13 cellular contexts compared by ENCODE assay signal in genomic region chr1:240562111-240562590, GRCh38. TPM values are rescaled to one million over a fixed set of nuclear protein-coding genes. Genes with fewer than 3 reads are reported as not detected.
DNase-seq lines count a peak whose midpoint lies in the region; ATAC-seq and TF ChIP-seq lines count a peak whose summit lies in the region.
"Had no signal": no experiment of that assay in that cellular context is flagged by ENCODE, and none has a peak within 500 bp of the region (broad histone marks: within the 10 kb centered on the region; RNA-seq: fewer than 3 reads in every experiment).

No MANE protein-coding gene starts in this region.

- H3K23ac ChIP-seq in mesendoderm (ENCODE audit: low read length), result no peak overlapping the region

- H2AK5ac ChIP-seq in mesendoderm (ENCODE audit: low read length), result no peak overlapping the region

- no peak overlapping the region for H3K27ac Mint-ChIP-seq in activated naive CD4-positive, alpha-beta T cell treated with anti-CD3 and anti-CD28 coated beads, Interleukin-2, amount 10 ng/mL, durations not matched to agents 7 days and 5 days
- H3K27ac Mint-ChIP-seq in osteocyte (ENCODE audit: unreplicated experiment), result no peak overlapping the region
- H3K27ac Mint-ChIP-seq: CD4-positive, alpha-beta T cell had no signal

- H3K27me3 ChIP-seq in mesendoderm (ENCODE audit: insufficient read depth, low read length, poor library complexity), result no peaks in the 10 kb centered on the region

- peaks cover 3% of the 10 kb centered on the region for H3K27me3 Mint-ChIP-seq in activated naive CD4-positive, alpha-beta T cell treated with anti-CD3 and anti-CD28 coated beads, Interleukin-2, amount 10 ng/mL, durations not matched to agents 7 days and 5 days
- peaks cover 19% of the 10 kb centered on the region for H3K27me3 Mint-ChIP-seq in osteocyte (ENCODE audit: unreplicated experiment)
- H3K27me3 Mint-ChIP-seq: CD4-positive, alpha-beta T cell had no signal

- H3K79me1 ChIP-seq in mesendoderm (ENCODE audit: low read length), result no peaks in the 10 kb centered on the region

- no peak overlapping the region for H3K4me3 ChIP-seq in mesendoderm (ENCODE audit: low read length)

- H3K4me2 ChIP-seq in mesendoderm (ENCODE audit: low read length), result no peak overlapping the region

- H3K4me1 Mint-ChIP-seq in activated naive CD4-positive, alpha-beta T cell treated with anti-CD3 and anti-CD28 coated beads, Interleukin-2, amount 10 ng/mL, durations not matched to agents 7 days and 5 days, result no peaks in the 10 kb centered on the region
- no peaks in the 10 kb centered on the region for H3K4me1 Mint-ChIP-seq in osteocyte (ENCODE audit: unreplicated experiment)

- H3K4ac ChIP-seq in mesendoderm (ENCODE audit: low read depth, low read length), result no peak overlapping the region

- no peak overlapping the region for H2BK15ac ChIP-seq in mesendoderm (replicated peaks; ENCODE audit: low read depth)

- no peak overlapping the region for H3K56ac ChIP-seq in mesendoderm (ENCODE audit: low read length)

- CTCF ChIA-PET in activated naive CD4-positive, alpha-beta T cell treated with anti-CD3 and anti-CD28 coated beads, Interleukin-2, amount 10 ng/mL, durations not matched to agents 7 days and 5 days (lab: Charles Lee), result no interaction called here

- H3K18ac ChIP-seq in mesendoderm (ENCODE audit: low read length), result no peak overlapping the region

- DNase-seq in NCI-H146 (lab: John Stamatoyannopoulos, UW), result peak; percentile 47
- DNase-seq in amniotic epithelial cell (ENCODE audit: low read depth), result peak; percentile 36
- peak; percentile 47 for DNase-seq in mesendoderm
- no peak for DNase-seq in activated naive CD4-positive, alpha-beta T cell treated with anti-CD3 and anti-CD28 coated beads, Interleukin-2, amount 10 ng/mL, durations not matched to agents 7 days and 5 days
- DNase-seq in SHP77 (lab: John Stamatoyannopoulos, UW), result no peak
- no peak for DNase-seq in osteocyte (ENCODE audit: extremely low spot score, unreplicated experiment)
- DNase-seq in KG1 (lab: John Stamatoyannopoulos, UW), result no peak
- DNase-seq: activated CD4-positive, alpha-beta T cell treated with anti-CD3 and anti-CD28 coated beads for 1 hour; CD4-positive, alpha-beta T cell; SW 1271 had no signal

- H3K9me3 Mint-ChIP-seq in activated naive CD4-positive, alpha-beta T cell treated with anti-CD3 and anti-CD28 coated beads, Interleukin-2, amount 10 ng/mL, durations not matched to agents 7 days and 5 days, result no peaks in the 10 kb centered on the region
- H3K9me3 Mint-ChIP-seq in osteocyte (ENCODE audit: unreplicated experiment), result peaks cover 3% of the 10 kb centered on the region

- no peak overlapping the region for H4K5ac ChIP-seq in mesendoderm (ENCODE audit: low read length)

- WGBS in mesendoderm (ENCODE audit: extremely low coverage, insufficient coverage, low lambda C conversion rate), result no CpG with 5 or more reads among the region's 7 CpGs

- no peak overlapping the region for H4K8ac ChIP-seq in mesendoderm (ENCODE audit: low read depth, low read length)

- TF ChIP-seq CTCF in osteocyte (IDR thresholded peaks at IDR 0.05), result no peak

- H3K79me2 ChIP-seq in mesendoderm (ENCODE audit: control insufficient read depth, insufficient read depth, low read length), result no peaks in the 10 kb centered on the region

- no peaks in the 10 kb centered on the region for H3K36me3 ChIP-seq in mesendoderm (ENCODE audit: control insufficient read depth, insufficient read depth, low read length)

- H3K36me3 Mint-ChIP-seq in activated naive CD4-positive, alpha-beta T cell treated with anti-CD3 and anti-CD28 coated beads, Interleukin-2, amount 10 ng/mL, durations not matched to agents 7 days and 5 days, result no peaks in the 10 kb centered on the region
- peaks cover 2% of the 10 kb centered on the region for H3K36me3 Mint-ChIP-seq in osteocyte (ENCODE audit: unreplicated experiment)

- no peak overlapping the region for H3K4me3 Mint-ChIP-seq in activated naive CD4-positive, alpha-beta T cell treated with anti-CD3 and anti-CD28 coated beads, Interleukin-2, amount 10 ng/mL, durations not matched to agents 7 days and 5 days
- H3K4me3 Mint-ChIP-seq in osteocyte (ENCODE audit: unreplicated experiment), result no peak overlapping the region
- H3K4me3 Mint-ChIP-seq: CD4-positive, alpha-beta T cell had no signal

- H3K4me1 ChIP-seq in mesendoderm (ENCODE audit: control insufficient read depth, low read depth, low read length), result no peaks in the 10 kb centered on the region

- no peak overlapping the region for H2BK5ac ChIP-seq in mesendoderm (ENCODE audit: low read length)

- no peak overlapping the region for H3K27ac ChIP-seq in mesendoderm (ENCODE audit: low read depth, low read length)

- H3K9ac ChIP-seq in mesendoderm (ENCODE audit: low read length), result no peak overlapping the region

- ATAC-seq in GM18907 (IDR thresholded peaks at IDR 0.05; ENCODE audit: unreplicated experiment), result peak; percentile 56
- ATAC-seq: HCT116 had no signal

- no peak overlapping the region for H2BK120ac ChIP-seq in mesendoderm (ENCODE audit: low read depth, low read length)

RNA-seq across cellular contexts. Expression of gene GREM2, which starts 49.8 kb away (rescaled TPM):
- 0.42 TPM for polyA plus RNA-seq in mesendoderm (2013, experiment 1 of 2)
- polyA plus RNA-seq in mesendoderm (2013, experiment 2 of 2), result 0.45 TPM
- not detected in 2 replicates for total RNA-seq in osteocyte
- total RNA-seq: bronchial epithelial cell had no signal

Comparison
In these comparisons a context has a peak if more than half of its experiments do, and no peak if none do; other contexts are left out.
1. DNase-seq: peak in NCI-H146 (single experiment), amniotic epithelial cell (single experiment) and mesendoderm (single experiment); none in activated naive CD4-positive, alpha-beta T cell treated with anti-CD3 and anti-CD28 coated beads, Interleukin-2, amount 10 ng/mL, durations not matched to agents 7 days and 5 days (single experiment), SHP77 (0 of 2), osteocyte (single experiment) and KG1 (single experiment).